ENCODE assay signal across 21 cellular contexts in the genomic region with DNA sequence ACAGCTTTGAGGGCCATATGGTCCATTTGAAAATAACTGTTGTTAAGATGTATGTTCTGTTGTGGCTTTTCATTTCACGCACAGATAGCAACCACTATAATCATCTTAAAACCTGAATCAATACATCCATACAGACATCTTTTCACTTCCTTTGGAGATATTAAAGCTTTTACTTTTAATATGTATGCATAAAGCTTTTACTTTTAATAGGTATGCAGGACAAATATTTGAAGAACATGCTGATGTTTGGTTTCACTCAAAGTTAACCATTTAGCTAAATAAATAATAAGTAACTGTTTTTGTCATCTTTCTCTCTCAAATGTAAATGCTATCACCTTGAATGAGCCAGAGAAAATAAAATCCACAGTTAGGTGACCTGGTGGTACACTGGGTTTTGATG.
"Had no signal": no experiment of that assay in that cellular context is flagged by ENCODE, and none has a peak within 500 bp of the region (broad histone marks: within the 10 kb centered on the region; RNA-seq: fewer than 3 reads in every experiment).

No MANE protein-coding gene starts in this region.

- H3K9me3 ChIP-seq: ascending aorta had no signal

- DNase-seq: activated CD4-positive, alpha-beta T cell treated with anti-CD3 and anti-CD28 coated beads, Interleukin-2, amount 10 ng/mL, durations not matched to agents 24 days and 14 days; activated CD4-positive, alpha-beta T cell treated with anti-CD3 and anti-CD28 coated beads, Interleukin-2, amount 50 U/mL, for 4 hours; activated CD8-positive, alpha-beta T cell treated with anti-CD3 and anti-CD28 coated beads for 36 hours; activated gamma-delta T cell; activated naive CD4-positive, alpha-beta T cell treated with Interleukin-2 at 50 U/mL for 16 hours; activated naive CD8-positive, alpha-beta T cell treated with anti-CD3 and anti-CD28 coated beads, Interleukin-2, amount 10 ng/mL, durations not matched to agents 7 days and 5 days; activated T-cell treated with anti-CD3 and anti-CD28 coated beads, Interleukin-2, amount 50 U/mL, for 1 hour; amygdala; NCI-H1105; NCI-H1417 treated with DMSO at 0.1 percent for 48 hours; NCI-H187 treated with DMSO at 0.1 percent for 48 hours; NCI-H2081; NCI-H226; NCI-H446 treated with DMSO at 0.1 percent for 48 hours; NCI-H524; PC-9; Right ventricle myocardium superior; T1000 had no signal

- H3K4me2 ChIP-seq: PC-9 had no signal

- FAIRE-seq: K562 had no signal

- H3K27ac ChIP-seq: ascending aorta, cardiac muscle cell, PC-9 had no signal

- H3K36me3 ChIP-seq: ascending aorta had no signal

- H3K27me3 ChIP-seq: ascending aorta, cardiac muscle cell had no signal

- H2AFZ ChIP-seq: PC-9 had no signal

- H3K4me3 ChIP-seq: ascending aorta, cardiac muscle cell, K562, PC-9 had no signal
